35 cellular contexts compared by ENCODE assay signal in the genomic region with DNA sequence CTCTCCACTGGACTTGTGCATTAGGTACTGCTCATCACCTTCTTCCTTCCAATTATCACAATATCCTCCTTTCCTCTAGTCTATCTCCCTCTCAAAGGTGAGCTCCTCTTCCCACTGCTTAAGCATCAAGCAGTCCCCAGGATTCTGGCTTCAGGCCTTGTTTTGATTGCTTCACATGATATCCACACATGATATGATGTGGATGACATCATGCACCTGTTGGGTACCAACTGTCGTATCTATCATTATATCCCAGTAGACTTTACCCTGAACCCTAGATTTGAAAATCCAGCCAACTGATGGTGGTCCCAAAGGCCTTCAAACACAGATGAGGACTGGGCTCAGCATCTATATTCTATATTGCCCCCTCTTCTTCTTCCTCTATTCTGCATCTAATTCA.
DNase-seq lines count a peak whose midpoint lies in the region; ATAC-seq, FAIRE-seq and TF ChIP-seq lines count a peak whose summit lies in the region.
"Had no signal": no experiment of that assay in that cellular context is flagged by ENCODE, and none has a peak within 500 bp of the region (broad histone marks: within the 10 kb centered on the region; RNA-seq: fewer than 3 reads in every experiment).

No MANE protein-coding gene starts in this region.

- peak; percentile 23 for DNase-seq in activated CD4-positive, alpha-beta T cell treated with anti-CD3 and anti-CD28 coated beads, Interleukin-2, amount 10 ng/mL, durations not matched to agents 24 days and 14 days
- no peak for DNase-seq in activated CD4-positive, alpha-beta T cell treated with anti-CD3 and anti-CD28 coated beads for 4 hours
- DNase-seq in HepG2 (ENCODE audit: low spot score) (no peak), right lobe of liver (no peak)
- DNase-seq: 8988T; ACHN; AML-193; BE2C; C1 segment of cervical spinal cord; Caco-2; Calu3; CD4-positive, alpha-beta memory T cell; CD4-positive, alpha-beta T cell; CD4-positive, CD25-positive, alpha-beta regulatory T cell; CD8-positive, alpha-beta memory T cell; CD8-positive, alpha-beta T cell; COR-L47; DMS 273 treated with DMSO at 0.1 percent for 48 hours; DMS153; DMS53; DMS79; DMS79 treated with DMSO at 0.1 percent for 48 hours; DND-41; EL had no signal

- WGBS in HepG2 (ENCODE audit: low lambda C conversion rate), result 0% methylated on average over 1 of the region's 1 CpG
- WGBS in right lobe of liver (ENCODE audit: insufficient coverage, low coverage, low lambda C conversion rate, missing lambda C conversion rate), result 91% methylated on average over 1 of the region's 1 CpG

- no peak overlapping the region for H3K4me3 Mint-ChIP-seq in activated CD4-positive, alpha-beta T cell treated with anti-CD3 and anti-CD28 coated beads, Interleukin-2, amount 10 ng/mL, durations not matched to agents 24 days and 14 days
- H3K4me3 Mint-ChIP-seq: B cell; CD14-positive monocyte; CD4-positive, alpha-beta memory T cell; CD4-positive, alpha-beta T cell; CD4-positive, CD25-positive, alpha-beta regulatory T cell; CD8-positive, alpha-beta memory T cell; CD8-positive, alpha-beta T cell had no signal

- no peak for TF ChIP-seq RAD21 in HepG2 (CRISPR knock-in tag; IDR thresholded peaks at IDR 0.05)

- intact Hi-C loops in activated CD4-positive, alpha-beta T cell treated with anti-CD3 and anti-CD28 coated beads, Interleukin-2, amount 10 ng/mL, durations not matched to agents 24 days and 14 days (cut with micrococcal nuclease), result no loop called here
- intact Hi-C loops in HepG2 (cut with micrococcal nuclease; ENCODE audit: unreplicated experiment), result no loop called here
- intact Hi-C loops in right lobe of liver (cut with DNase I), result loop anchor here in 1 of 2 donors (10.0 kb wide), 1 partner anchor 52 kb away; no protein-coding TSS in a partner anchor

- TF ChIP-seq EP300 in HepG2 (IDR thresholded peaks at IDR 0.05; ENCODE audit: low read depth in 2 of 2, low read length in 2 of 2) (no peak), HepG2 (CRISPR knock-in tag; IDR thresholded peaks at IDR 0.05; ENCODE audit: borderline replicate concordance) (no peak)

- H3K79me2 ChIP-seq in HepG2 (ENCODE audit: insufficient read depth, low read length), result no peaks in the 10 kb centered on the region

- H3K4me1 ChIP-seq in HepG2 (ENCODE audit: insufficient read depth, low read length) (no peaks in the 10 kb centered on the region), right lobe of liver (no peaks in the 10 kb centered on the region), HEK293 (ENCODE audit: control insufficient read depth, insufficient read depth, low read length) (no peaks in the 10 kb centered on the region)
- H3K4me1 ChIP-seq: A549; BE2C; BLaER1; BLaER1 treated with 17β-estradiol and CSF1 and Interleukin-3, amounts not matched to agents 10 nM and 100 nM; Caco-2 had no signal

- H2AFZ ChIP-seq in HepG2 (ENCODE audit: low read length), result no peak overlapping the region

- no peak overlapping the region for H3K9ac ChIP-seq in HepG2 (ENCODE audit: insufficient read depth, low read depth, low read length)
- H3K9ac ChIP-seq: BLaER1; BLaER1 treated with 17β-estradiol and CSF1 and Interleukin-3, amounts not matched to agents 10 nM and 100 nM had no signal

- no TSS peak for BruUV-seq in HepG2 (replicated peaks; lab: Mats Ljungman, UMichigan)

- H3K36me3 ChIP-seq in HepG2 (replicated peaks in 1 of 2; ENCODE audit: control insufficient read depth in 1 of 2, insufficient read depth in 2 of 2, low read length in 2 of 2) (no peaks in the 10 kb centered on the region), right lobe of liver (no peaks in the 10 kb centered on the region), HEK293 (ENCODE audit: control insufficient read depth in 2 of 2, insufficient read depth in 1 of 2, low read length in 2 of 2) (no peaks in the 10 kb centered on the region)
- H3K36me3 ChIP-seq: BE2C; BLaER1; BLaER1 treated with 17β-estradiol and CSF1 and Interleukin-3, amounts not matched to agents 10 nM and 100 nM had no signal

- no peak overlapping the region for H3K27ac Mint-ChIP-seq in activated CD4-positive, alpha-beta T cell treated with anti-CD3 and anti-CD28 coated beads, Interleukin-2, amount 10 ng/mL, durations not matched to agents 24 days and 14 days
- H3K27ac Mint-ChIP-seq: B cell; CD14-positive monocyte; CD4-positive, alpha-beta memory T cell; CD4-positive, alpha-beta T cell; CD4-positive, CD25-positive, alpha-beta regulatory T cell; CD8-positive, alpha-beta memory T cell; CD8-positive, alpha-beta T cell had no signal

- H4K20me1 ChIP-seq in HepG2 (ENCODE audit: insufficient read depth, low read length), result no peaks in the 10 kb centered on the region
- H4K20me1 ChIP-seq: BLaER1; BLaER1 treated with 17β-estradiol and CSF1 and Interleukin-3, amounts not matched to agents 10 nM and 100 nM had no signal

- H3K9me3 Mint-ChIP-seq in activated CD4-positive, alpha-beta T cell treated with anti-CD3 and anti-CD28 coated beads, Interleukin-2, amount 10 ng/mL, durations not matched to agents 24 days and 14 days, result no peaks in the 10 kb centered on the region
- H3K9me3 Mint-ChIP-seq: CD4-positive, alpha-beta memory T cell; CD4-positive, alpha-beta T cell; CD4-positive, CD25-positive, alpha-beta regulatory T cell; CD8-positive, alpha-beta T cell had no signal

- H3K4me3 ChIP-seq in HepG2 (replicated peaks in 1 of 3; ENCODE audit: insufficient read depth in 1 of 3, low read depth in 2 of 3, low read length in 3 of 3) (no peak overlapping the region), right lobe of liver (no peak overlapping the region), HEK293 (ENCODE audit: low read depth, low read length) (no peak overlapping the region)
- H3K4me3 ChIP-seq: A549; BLaER1; BLaER1 treated with 17β-estradiol and CSF1 and Interleukin-3, amounts not matched to agents 10 nM and 100 nM had no signal

- H3K4me2 ChIP-seq in HepG2 (ENCODE audit: low read depth, low read length), result no peak overlapping the region
- H3K4me2 ChIP-seq: A549; BLaER1; BLaER1 treated with 17β-estradiol and CSF1 and Interleukin-3, amounts not matched to agents 10 nM and 100 nM had no signal

- H3K27ac ChIP-seq in HepG2 (ENCODE audit: extremely low read length, insufficient read depth, low read length) (no peak overlapping the region), right lobe of liver (no peak overlapping the region), HEK293 (ENCODE audit: extremely low read depth, low read depth, low read length) (no peak overlapping the region)
- H3K27ac ChIP-seq: 22Rv1; A549; BLaER1; BLaER1 treated with 17β-estradiol and CSF1 and Interleukin-3, amounts not matched to agents 10 nM and 100 nM; C4-2B had no signal

- POLR2A ChIA-PET in HepG2 (lab: Yijun Ruan, JAX) (no interaction called here), HEK293 (lab: Yijun Ruan, JAX) (no interaction called here)

- CTCF ChIA-PET in HepG2 (lab: Yijun Ruan, JAX; ENCODE audit: low intra/inter-chr PET ratio, low total read pairs) (no interaction called here), HEK293 (lab: Yijun Ruan, JAX) (no interaction called here)

- in situ Hi-C loops in HepG2 (cut with HindIII; ENCODE audit: extremely low pct_ligation_motif_present, low pct_unique_long_range_greater_than_20kb), result no loop called here

- ATAC-seq in HepG2, result no peak
- ATAC-seq in right lobe of liver, result no peak
- ATAC-seq in HG03571 (IDR thresholded peaks at IDR 0.05; ENCODE audit: unreplicated experiment), result no peak
- ATAC-seq: A549; CD8-positive, alpha-beta T cell had no signal

- no peaks in the 10 kb centered on the region for H3K4me1 Mint-ChIP-seq in activated CD4-positive, alpha-beta T cell treated with anti-CD3 and anti-CD28 coated beads, Interleukin-2, amount 10 ng/mL, durations not matched to agents 24 days and 14 days
- H3K4me1 Mint-ChIP-seq: B cell; CD14-positive monocyte; CD4-positive, alpha-beta memory T cell; CD4-positive, CD25-positive, alpha-beta regulatory T cell; CD8-positive, alpha-beta memory T cell had no signal

- no peaks in the 10 kb centered on the region for H3K36me3 Mint-ChIP-seq in activated CD4-positive, alpha-beta T cell treated with anti-CD3 and anti-CD28 coated beads, Interleukin-2, amount 10 ng/mL, durations not matched to agents 24 days and 14 days (ENCODE audit: low read depth)
- H3K36me3 Mint-ChIP-seq: CD14-positive monocyte; CD4-positive, alpha-beta memory T cell; CD4-positive, CD25-positive, alpha-beta regulatory T cell; CD8-positive, alpha-beta memory T cell; CD8-positive, alpha-beta T cell had no signal

- H3K27me3 Mint-ChIP-seq in activated CD4-positive, alpha-beta T cell treated with anti-CD3 and anti-CD28 coated beads, Interleukin-2, amount 10 ng/mL, durations not matched to agents 24 days and 14 days, result peaks cover 5% of the 10 kb centered on the region

- FAIRE-seq in HepG2 (lab: Jason Lieb, UNC), result no peak
- FAIRE-seq: A204.1, A549, D721Med had no signal

- TF ChIP-seq POLR2A in HepG2 (IDR thresholded peaks at IDR 0.05; ENCODE audit: insufficient read depth in 1 of 2, low read depth in 2 of 2, low read length in 2 of 2), result no peak
- TF ChIP-seq POLR2A in right lobe of liver (IDR thresholded peaks at IDR 0.05), result no peak

- no peak for TF ChIP-seq CTCF in HepG2 (CRISPR knock-in tag; IDR thresholded peaks at IDR 0.05)
- TF ChIP-seq CTCF in right lobe of liver (IDR thresholded peaks at IDR 0.05), result no peak
- no peak for TF ChIP-seq CTCF in HEK293 (tag by site-specific recombination; IDR thresholded peaks at IDR 0.05)

- H3K9me3 ChIP-seq in HepG2 (ENCODE audit: low read length) (no peaks in the 10 kb centered on the region), right lobe of liver (no peaks in the 10 kb centered on the region), HEK293 (ENCODE audit: control insufficient read depth, insufficient read depth, low read depth, low read length) (no peaks in the 10 kb centered on the region)
- H3K9me3 ChIP-seq: A549; BE2C; BLaER1; BLaER1 treated with 17β-estradiol and CSF1 and Interleukin-3, amounts not matched to agents 10 nM and 100 nM; Caco-2 had no signal

- H3K27me3 ChIP-seq in HepG2 (ENCODE audit: control insufficient read depth in 1 of 2, insufficient read depth in 2 of 2, low read length in 2 of 2), result peaks cover 0 to 3% of the 10 kb centered on the region in 2 experiments; a peak in 1 of 5 replicates
- no peaks in the 10 kb centered on the region for H3K27me3 ChIP-seq in right lobe of liver
- H3K27me3 ChIP-seq: BE2C; BLaER1; BLaER1 treated with 17β-estradiol and CSF1 and Interleukin-3, amounts not matched to agents 10 nM and 100 nM had no signal

TF ChIP-seq in HepG2, 621 proteins besides CTCF, POLR2A, EP300 and RAD21:
- TF ChIP-seq RFXANK (CRISPR knock-in tag; IDR thresholded peaks at IDR 0.05), result no peak
- peak; percentile 43; the same call in 1 of the 2 replicates for TF ChIP-seq ATF7 (IDR thresholded peaks at IDR 0.05)
- no peak for TF ChIP-seq ATF7 (CRISPR knock-in tag; IDR thresholded peaks at IDR 0.05)
- TF ChIP-seq ZNF670 (CRISPR knock-in tag; IDR thresholded peaks at IDR 0.05; ENCODE audit: borderline replicate concordance), result no peak

TF ChIP-seq in HEK293, 187 proteins besides CTCF, POLR2A, EP300 and RAD21:
- TF ChIP-seq SCRT1 (tag by site-specific recombination; IDR thresholded peaks at IDR 0.05; ENCODE audit: borderline replicate concordance) (peak; percentile 82; the same call in 1 of the 2 replicates), ZNF654 (tag by site-specific recombination; IDR thresholded peaks at IDR 0.05; ENCODE audit: low read depth) (no peak), SCRT2 (tag by site-specific recombination; IDR thresholded peaks at IDR 0.05) (peak; percentile 88), ZBTB21 (tag by site-specific recombination; IDR thresholded peaks at IDR 0.05) (no peak)
